In the genomic region with DNA sequence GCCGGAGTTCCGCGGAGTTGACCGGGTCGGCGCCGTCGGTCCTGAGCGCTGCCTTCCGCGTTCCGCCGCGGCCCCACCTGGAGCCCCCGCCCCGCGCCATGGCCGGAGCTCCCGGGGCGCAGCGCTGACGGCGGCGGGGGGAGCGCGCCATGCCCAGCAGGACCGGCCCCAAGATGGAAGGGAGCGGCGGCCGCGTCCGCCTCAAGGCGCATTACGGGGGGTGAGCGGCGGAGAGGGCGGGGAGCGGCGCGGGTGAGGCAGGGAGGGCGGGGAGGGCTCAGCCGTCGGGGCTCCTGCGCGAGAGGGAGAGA, we compare ENCODE assay signal across 8 cellular contexts. TPM values are rescaled to one million over a fixed set of nuclear protein-coding genes. Genes with fewer than 3 reads are reported as not detected.
DNase-seq lines count a peak whose midpoint lies in the region; ATAC-seq and TF ChIP-seq lines count a peak whose summit lies in the region.

No MANE protein-coding gene starts in this region.

- TF ChIP-seq CTCF in epithelial cell of esophagus (IDR thresholded peaks at IDR 0.05; ENCODE audit: insufficient read depth, low read depth, low read length, missing control alignments) (no peak), omental fat pad (IDR thresholded peaks at IDR 0.05) (no peak)

- H3K4me3 ChIP-seq in NT2/D1 (ENCODE audit: insufficient read length, low read depth) (peak overlapping the region; percentile 72), epithelial cell of esophagus (ENCODE audit: low read length) (peak overlapping the region; percentile 72)

- no peak for DNase-seq in NT2/D1 (ENCODE audit: low read depth, low spot score)
- peak; percentile 66 for DNase-seq in epithelial cell of esophagus (ENCODE audit: low read depth)
- DNase-seq in omental fat pad (ENCODE audit: low spot score) = no peak
- no peak for DNase-seq in foreskin melanocyte
- DNase-seq in amniotic stem cell (lab: John Stamatoyannopoulos, UW) = no peak

- peak; percentile 19 for ATAC-seq in GM18498 (IDR thresholded peaks at IDR 0.05; ENCODE audit: unreplicated experiment)
- ATAC-seq in omental fat pad (ENCODE audit: low FRiP score) = peak; percentile 38
- ATAC-seq in GM18519 (IDR thresholded peaks at IDR 0.05; ENCODE audit: low FRiP score, unreplicated experiment) = no peak
- ATAC-seq in HG03025 (IDR thresholded peaks at IDR 0.05; ENCODE audit: low FRiP score, unreplicated experiment) = no peak

- H3K4me1 ChIP-seq in NT2/D1 (ENCODE audit: insufficient read depth, insufficient read length) = peaks cover 11% of the 10 kb centered on the region

- H3K27me3 ChIP-seq in NT2/D1 (ENCODE audit: insufficient read depth, insufficient read length) = peaks cover 30% of the 10 kb centered on the region

- peaks cover 2% of the 10 kb centered on the region for H3K36me3 ChIP-seq in NT2/D1 (ENCODE audit: insufficient read depth, insufficient read length, low read length)

- H3K9me3 ChIP-seq in NT2/D1 (ENCODE audit: insufficient read depth, low read length) = no peaks in the 10 kb centered on the region

- peak overlapping the region; percentile 79 for H3K9ac ChIP-seq in NT2/D1 (ENCODE audit: insufficient read length, low read depth)

RNA-seq across cellular contexts. Expression of gene PRKCZ, which starts 0.2 kb away (rescaled TPM):
- total RNA-seq in omental fat pad = 1 to 10 TPM; 2.5 to 8.1 (median 2.6) TPM

RNA-seq across cellular contexts. Expression of gene GABRD, which starts 31.3 kb away (rescaled TPM):
- total RNA-seq in omental fat pad = not detected

RNA-seq across cellular contexts. Expression of gene CFAP74, which starts 46.9 kb away (rescaled TPM):
- total RNA-seq in omental fat pad = under 1 TPM in 1 of 4 donors, not detected in 3; 0.24 TPM

Comparison
In these comparisons a context has a peak if more than half of its experiments do, and no peak if none do; other contexts are left out.
1. ATAC-seq: peak in GM18498 (single experiment) and omental fat pad (single experiment); none in GM18519 (single experiment) and HG03025 (single experiment).